In the genomic region with DNA sequence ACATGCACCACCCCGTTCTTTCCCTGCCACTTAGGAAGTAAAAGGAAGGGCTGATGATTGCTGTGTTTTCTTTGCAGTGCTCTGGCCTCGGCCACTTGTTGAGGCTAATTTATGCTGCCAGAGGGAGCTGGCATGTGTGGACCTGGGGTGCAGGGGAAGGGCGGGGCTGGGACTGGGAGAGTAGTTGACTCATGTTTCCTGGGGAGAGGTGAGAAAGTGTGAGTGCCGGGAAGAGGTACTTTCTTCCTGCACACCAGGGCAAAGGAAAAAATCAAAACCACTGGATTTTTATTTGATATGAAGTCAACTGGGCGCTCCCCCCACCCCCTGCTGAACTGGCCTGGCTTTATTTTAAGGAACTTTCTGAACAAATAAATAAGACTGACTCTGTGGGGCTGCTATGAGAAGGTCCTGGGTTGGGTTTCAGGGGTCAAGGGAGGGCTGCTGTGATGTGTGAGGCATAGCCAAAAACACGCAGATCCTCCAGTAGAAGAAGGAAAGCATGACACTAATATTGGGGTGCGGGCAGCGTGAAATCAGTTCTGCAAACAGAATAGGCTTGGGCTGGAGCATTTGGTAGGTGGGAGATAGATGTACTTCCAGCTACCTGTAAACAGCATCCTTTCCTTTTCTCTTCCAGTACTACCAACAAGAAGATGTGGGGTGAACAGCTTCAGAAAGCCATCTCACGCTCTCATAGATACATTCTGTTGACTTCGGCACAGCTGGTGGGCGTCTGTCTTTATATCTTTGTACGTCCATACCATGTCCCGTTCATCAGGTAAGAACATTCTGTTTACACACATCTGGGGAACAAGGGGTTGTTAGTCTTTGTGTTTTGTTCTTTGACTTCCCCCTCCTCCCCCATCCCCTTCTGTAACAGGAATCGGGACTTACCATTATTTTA, we compare ENCODE assay signal across 10 cellular contexts.
DNase-seq lines count a peak whose midpoint lies in the region; ATAC-seq and TF ChIP-seq lines count a peak whose summit lies in the region.
"Had no signal": no experiment of that assay in that cellular context is flagged by ENCODE, and none has a peak within 500 bp of the region (broad histone marks: within the 10 kb centered on the region; RNA-seq: fewer than 3 reads in every experiment).

No MANE protein-coding gene starts in this region.

- ATAC-seq in WTC11: no peak
- peak; percentile 62 to 80 for ATAC-seq in right cardiac atrium
- no peak for ATAC-seq in stimulated activated memory B cell treated with anti-CD40 and anti-IgM and Interleukin-4, amounts not matched to agents 10 μg/mL and 1 μg/mL and 100 μg/mL, for 72 hours
- no peak for ATAC-seq in HG03159 (IDR thresholded peaks at IDR 0.05; ENCODE audit: unreplicated experiment)

- H3K9me3 ChIP-seq in right cardiac atrium (ENCODE audit: control insufficient read depth, low read length): no peaks in the 10 kb centered on the region
- no peaks in the 10 kb centered on the region for H3K9me3 ChIP-seq in tibial artery
- H3K9me3 ChIP-seq: BLaER1 treated with 17β-estradiol and CSF1 and Interleukin-3, amounts not matched to agents 10 nM and 100 nM had no signal

- intact Hi-C loops in activated CD4-positive, alpha-beta T cell treated with anti-CD3 and anti-CD28 coated beads, Interleukin-2, amount 10 ng/mL, durations not matched to agents 24 days and 14 days (cut with micrococcal nuclease): no loop called here
- intact Hi-C loops in right cardiac atrium (cut with DNase I) (loop anchor here in 3 of 4 donors (5.0 to 10.0 kb wide), 2 partner anchors 84 to 87 kb away; a partner anchor contains a TSS), tibial artery (cut with DNase I; ENCODE audit: low total_unique reads) (no loop called here)

- H3K27ac Mint-ChIP-seq in activated CD4-positive, alpha-beta T cell treated with anti-CD3 and anti-CD28 coated beads, Interleukin-2, amount 10 ng/mL, durations not matched to agents 24 days and 14 days: peak overlapping the region; percentile 7
- no peak overlapping the region for H3K27ac Mint-ChIP-seq in activated CD4-positive, alpha-beta T cell treated with anti-CD3 and anti-CD28 coated beads, Interleukin-2, amount 10 ng/mL, durations not matched to agents 7 days and 5 days
- 0 out of 2 replicates have a peak overlapping the region, but pooled peaks have one; percentile 29 for H3K27ac Mint-ChIP-seq in WTC11
- H3K27ac Mint-ChIP-seq in stimulated activated memory B cell treated with anti-CD40 and anti-IgM and Interleukin-4, amounts not matched to agents 10 μg/mL and 1 μg/mL and 100 μg/mL, for 72 hours: no peak overlapping the region

- H3K4me1 Mint-ChIP-seq in activated CD4-positive, alpha-beta T cell treated with anti-CD3 and anti-CD28 coated beads, Interleukin-2, amount 10 ng/mL, durations not matched to agents 24 days and 14 days: peaks cover 33% of the 10 kb centered on the region
- peaks cover 27% of the 10 kb centered on the region for H3K4me1 Mint-ChIP-seq in activated CD4-positive, alpha-beta T cell treated with anti-CD3 and anti-CD28 coated beads, Interleukin-2, amount 10 ng/mL, durations not matched to agents 7 days and 5 days
- peaks cover 12% of the 10 kb centered on the region for H3K4me1 Mint-ChIP-seq in WTC11
- peaks cover 6% of the 10 kb centered on the region for H3K4me1 Mint-ChIP-seq in stimulated activated memory B cell treated with anti-CD40 and anti-IgM and Interleukin-4, amounts not matched to agents 10 μg/mL and 1 μg/mL and 100 μg/mL, for 72 hours

- POLR2A ChIA-PET in activated CD4-positive, alpha-beta T cell treated with anti-CD3 and anti-CD28 coated beads, Interleukin-2, amount 10 ng/mL, durations not matched to agents 7 days and 5 days (lab: Charles Lee): no interaction called here
- POLR2A ChIA-PET in WTC11 (lab: Charles Lee): no interaction called here

- H3K36me3 ChIP-seq in tibial artery: peaks cover 12 to 76% (median 28%) of the 10 kb centered on the region in 3 donors
- H3K36me3 ChIP-seq: BLaER1 treated with 17β-estradiol and CSF1 and Interleukin-3, amounts not matched to agents 10 nM and 100 nM had no signal

- TF ChIP-seq CTCF in WTC11 (IDR thresholded peaks at IDR 0.05): no peak
- no peak for TF ChIP-seq CTCF in tibial artery (IDR thresholded peaks at IDR 0.05)

- CTCF ChIA-PET in activated CD4-positive, alpha-beta T cell treated with anti-CD3 and anti-CD28 coated beads, Interleukin-2, amount 10 ng/mL, durations not matched to agents 7 days and 5 days (lab: Charles Lee): interaction anchor here (0.5 to 2.4 kb wide), 6 partner anchors 11 to 55 kb away, joined by 3 to 9 read pairs (median 4); no protein-coding TSS in a partner anchor
- CTCF ChIA-PET in WTC11 (lab: Charles Lee): interaction anchor here (0.8 to 1.4 kb wide), 4 partner anchors 18 to 143 kb away, joined by 3 to 4 read pairs (median 3); no protein-coding TSS in a partner anchor

- H3K27me3 Mint-ChIP-seq in activated CD4-positive, alpha-beta T cell treated with anti-CD3 and anti-CD28 coated beads, Interleukin-2, amount 10 ng/mL, durations not matched to agents 24 days and 14 days: no peaks in the 10 kb centered on the region
- H3K27me3 Mint-ChIP-seq in activated CD4-positive, alpha-beta T cell treated with anti-CD3 and anti-CD28 coated beads, Interleukin-2, amount 10 ng/mL, durations not matched to agents 7 days and 5 days: no peaks in the 10 kb centered on the region
- H3K27me3 Mint-ChIP-seq in WTC11 (ENCODE audit: low read depth): no peaks in the 10 kb centered on the region
- no peaks in the 10 kb centered on the region for H3K27me3 Mint-ChIP-seq in stimulated activated memory B cell treated with anti-CD40 and anti-IgM and Interleukin-4, amounts not matched to agents 10 μg/mL and 1 μg/mL and 100 μg/mL, for 72 hours

- H3K27me3 ChIP-seq in right cardiac atrium (ENCODE audit: control insufficient read depth, insufficient read depth) (no peaks in the 10 kb centered on the region), tibial artery (no peaks in the 10 kb centered on the region)

- H3K9me3 Mint-ChIP-seq in activated CD4-positive, alpha-beta T cell treated with anti-CD3 and anti-CD28 coated beads, Interleukin-2, amount 10 ng/mL, durations not matched to agents 24 days and 14 days: no peaks in the 10 kb centered on the region
- H3K9me3 Mint-ChIP-seq in activated CD4-positive, alpha-beta T cell treated with anti-CD3 and anti-CD28 coated beads, Interleukin-2, amount 10 ng/mL, durations not matched to agents 7 days and 5 days: no peaks in the 10 kb centered on the region
- H3K9me3 Mint-ChIP-seq in WTC11: no peaks in the 10 kb centered on the region
- H3K9me3 Mint-ChIP-seq in stimulated activated memory B cell treated with anti-CD40 and anti-IgM and Interleukin-4, amounts not matched to agents 10 μg/mL and 1 μg/mL and 100 μg/mL, for 72 hours: no peaks in the 10 kb centered on the region

- H3K27ac ChIP-seq in right cardiac atrium (ENCODE audit: low read length) (peak overlapping the region; percentile 39), tibial artery (peak overlapping the region; percentile 53 to 71)
- H3K27ac ChIP-seq: BLaER1 treated with 17β-estradiol and CSF1 and Interleukin-3, amounts not matched to agents 10 nM and 100 nM; HL-60 had no signal

- peaks cover 49% of the 10 kb centered on the region for H3K36me3 Mint-ChIP-seq in activated CD4-positive, alpha-beta T cell treated with anti-CD3 and anti-CD28 coated beads, Interleukin-2, amount 10 ng/mL, durations not matched to agents 24 days and 14 days (ENCODE audit: low read depth)
- peaks cover 42% of the 10 kb centered on the region for H3K36me3 Mint-ChIP-seq in activated CD4-positive, alpha-beta T cell treated with anti-CD3 and anti-CD28 coated beads, Interleukin-2, amount 10 ng/mL, durations not matched to agents 7 days and 5 days (ENCODE audit: low read depth)
- H3K36me3 Mint-ChIP-seq in WTC11: no peaks in the 10 kb centered on the region; the same call in 1 of the 2 replicates
- peaks cover 51% of the 10 kb centered on the region for H3K36me3 Mint-ChIP-seq in stimulated activated memory B cell treated with anti-CD40 and anti-IgM and Interleukin-4, amounts not matched to agents 10 μg/mL and 1 μg/mL and 100 μg/mL, for 72 hours

- H3K4me1 ChIP-seq in right cardiac atrium (ENCODE audit: control insufficient read depth, insufficient read depth, low read length) (no peaks in the 10 kb centered on the region), tibial artery (peaks cover 0 to 17% (median 12%) of the 10 kb centered on the region in 4 donors)

- no peak for DNase-seq in activated CD4-positive, alpha-beta T cell treated with anti-CD3 and anti-CD28 coated beads, Interleukin-2, amount 10 ng/mL, durations not matched to agents 24 days and 14 days
- no peak for DNase-seq in activated CD4-positive, alpha-beta T cell treated with anti-CD3 and anti-CD28 coated beads, Interleukin-2, amount 10 ng/mL, durations not matched to agents 7 days and 5 days
- DNase-seq in WTC11 (ENCODE audit: low spot score): no peak
- peak; percentile 61 to 66 (median 64) for DNase-seq in right cardiac atrium
- peak; percentile 76 to 87 for DNase-seq in tibial artery
- no peak for DNase-seq in COR-L47 (lab: John Stamatoyannopoulos, UW)

- 73% methylated on average over 14 of the region's 14 CpGs for WGBS in right cardiac atrium

- H3K4me3 ChIP-seq in right cardiac atrium (ENCODE audit: low read length) (no peak overlapping the region), tibial artery (no peak overlapping the region)
- H3K4me3 ChIP-seq: BLaER1 treated with 17β-estradiol and CSF1 and Interleukin-3, amounts not matched to agents 10 nM and 100 nM had no signal

- peak overlapping the region; percentile 7 for H3K4me3 Mint-ChIP-seq in activated CD4-positive, alpha-beta T cell treated with anti-CD3 and anti-CD28 coated beads, Interleukin-2, amount 10 ng/mL, durations not matched to agents 24 days and 14 days
- no peak overlapping the region for H3K4me3 Mint-ChIP-seq in activated CD4-positive, alpha-beta T cell treated with anti-CD3 and anti-CD28 coated beads, Interleukin-2, amount 10 ng/mL, durations not matched to agents 7 days and 5 days
- H3K4me3 Mint-ChIP-seq in WTC11: no peak overlapping the region
- H3K4me3 Mint-ChIP-seq in stimulated activated memory B cell treated with anti-CD40 and anti-IgM and Interleukin-4, amounts not matched to agents 10 μg/mL and 1 μg/mL and 100 μg/mL, for 72 hours: no peak overlapping the region

TF ChIP-seq in WTC11, 78 proteins besides CTCF, POLR2A, EP300 and RAD21 (continues in another document):
- TF ChIP-seq GRHL2 (CRISPR knock-in tag; IDR thresholded peaks at IDR 0.05; ENCODE audit: insufficient replicate concordance, severe bottlenecking) (no peak), ZNF219 (CRISPR knock-in tag; IDR thresholded peaks at IDR 0.05; ENCODE audit: borderline replicate concordance) (no peak), ZNF232 (CRISPR knock-in tag; IDR thresholded peaks at IDR 0.05) (no peak), JAZF1 (CRISPR knock-in tag; IDR thresholded peaks at IDR 0.05) (no peak), ZNF423 (CRISPR knock-in tag; IDR thresholded peaks at IDR 0.05) (no peak)

Comparison
In these comparisons a context has a peak if more than half of its experiments do, and no peak if none do; other contexts are left out.
1. H3K27ac Mint-ChIP-seq: peak in activated CD4-positive, alpha-beta T cell treated with anti-CD3 and anti-CD28 coated beads, Interleukin-2, amount 10 ng/mL, durations not matched to agents 24 days and 14 days (single experiment) and WTC11 (single experiment); none in activated CD4-positive, alpha-beta T cell treated with anti-CD3 and anti-CD28 coated beads, Interleukin-2, amount 10 ng/mL, durations not matched to agents 7 days and 5 days (single experiment) and stimulated activated memory B cell treated with anti-CD40 and anti-IgM and Interleukin-4, amounts not matched to agents 10 μg/mL and 1 μg/mL and 100 μg/mL, for 72 hours (single experiment).
2. DNase-seq: peak in right cardiac atrium (3 of 3) and tibial artery (2 of 2); none in activated CD4-positive, alpha-beta T cell treated with anti-CD3 and anti-CD28 coated beads, Interleukin-2, amount 10 ng/mL, durations not matched to agents 24 days and 14 days (single experiment), activated CD4-positive, alpha-beta T cell treated with anti-CD3 and anti-CD28 coated beads, Interleukin-2, amount 10 ng/mL, durations not matched to agents 7 days and 5 days (single experiment), WTC11 (single experiment) and COR-L47 (single experiment).
3. ATAC-seq: peak in right cardiac atrium (2 of 2); none in WTC11 (single experiment), stimulated activated memory B cell treated with anti-CD40 and anti-IgM and Interleukin-4, amounts not matched to agents 10 μg/mL and 1 μg/mL and 100 μg/mL, for 72 hours (single experiment) and HG03159 (single experiment).
4. intact Hi-C loops: an anchor here in right cardiac atrium (5.0 to 10.0 kb wide); none called in activated CD4-positive, alpha-beta T cell treated with anti-CD3 and anti-CD28 coated beads, Interleukin-2, amount 10 ng/mL, durations not matched to agents 24 days and 14 days and tibial artery.